ENCODE assay signal across 33 cellular contexts in genomic region chr22:39232246-39232645, GRCh38.
"Had no signal": no experiment of that assay in that cellular context is flagged by ENCODE, and none has a peak within 500 bp of the region (broad histone marks: within the 10 kb centered on the region; RNA-seq: fewer than 3 reads in every experiment).

No MANE protein-coding gene starts in this region.

- H3K36me3 ChIP-seq: brain microvascular endothelial cell, MG63, Peyer's patch, SJCRH30 had no signal

- H3K27me3 ChIP-seq: brain microvascular endothelial cell, MG63 had no signal

- DNase-seq: activated CD4-positive, alpha-beta T cell treated with anti-CD3 and anti-CD28 coated beads, Interleukin-2, amount 10 ng/mL, durations not matched to agents 24 days and 14 days; activated CD4-positive, alpha-beta T cell treated with anti-CD3 and anti-CD28 coated beads, Interleukin-2, amount 50 U/mL, for 4 hours; activated CD8-positive, alpha-beta T cell treated with anti-CD3 and anti-CD28 coated beads for 36 hours; activated effector memory CD4-positive, alpha-beta T cell treated with anti-CD3 and anti-CD28 coated beads, Interleukin-2, amount 50 U/mL, for 16 hours; activated naive CD4-positive, alpha-beta T cell; activated naive CD4-positive, alpha-beta T cell treated with anti-CD3 and anti-CD28 coated beads, Interleukin-2, amount 50 U/mL, for 16 hours; activated naive CD8-positive, alpha-beta T cell treated with anti-CD3 and anti-CD28 coated beads for 36 hours; activated T-cell treated with anti-CD3 and anti-CD28 coated beads, Interleukin-2, amount 50 U/mL, for 1 hour; activated T-cell treated with anti-CD3 and anti-CD28 coated beads, Interleukin-2, amount 50 U/mL, for 72 hours; amniotic stem cell; aorta; brain microvascular endothelial cell; Kasumi-1; KG1; MG63; NCI-H1048; NCI-H1105 treated with DMSO at 0.1 percent for 48 hours; NCI-H1436; NCI-H1694; NCI-H1930; NCI-H2107; NCI-H2171; NCI-H510A; NCI-H526; NCI-H748 treated with DMSO at 0.1 percent for 48 hours; NK-92 treated with Interleukin-12 subunit alpha and Interleukin-12 subunit beta, amount 100 ng/mL, for 24 hours; PC-3; Peyer's patch; RPMI8226; SHP77; SJCRH30; T1000 had no signal

- ATAC-seq: activated T-cell treated with anti-CD3 and anti-CD28 coated beads, Interleukin-2, amount 50 U/mL, for 72 hours; PC-3 had no signal

- H3K9me3 ChIP-seq: MG63, Peyer's patch, SJCRH30 had no signal

- H3K4me3 ChIP-seq: MG63, Peyer's patch, SJCRH30, SK-N-MC had no signal

- H3K27ac ChIP-seq: brain microvascular endothelial cell, Peyer's patch, SJCRH30, SK-N-MC had no signal
